ENCODE assay signal across 25 cellular contexts in the genomic region with DNA sequence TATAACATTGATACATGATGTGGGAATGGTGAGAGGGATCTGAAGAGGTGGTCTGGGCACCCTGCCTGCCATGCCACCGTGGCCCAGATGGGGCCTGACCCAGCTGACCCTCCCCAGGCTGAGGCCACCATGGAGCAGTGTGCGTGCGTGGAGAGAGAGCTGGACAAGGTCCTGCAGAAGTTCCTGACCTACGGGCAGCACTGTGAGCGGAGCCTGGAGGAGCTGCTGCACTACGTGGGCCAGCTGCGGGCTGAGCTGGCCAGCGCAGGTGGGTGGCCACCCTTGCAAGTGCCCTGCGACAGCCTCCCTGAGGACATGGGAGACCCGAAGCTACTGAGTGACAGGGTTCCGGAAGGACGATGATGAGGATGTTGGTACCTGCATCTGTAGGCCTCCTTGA. TPM values are rescaled to one million over a fixed set of nuclear protein-coding genes. Genes with fewer than 3 reads are reported as not detected.
"Had no signal": no experiment of that assay in that cellular context is flagged by ENCODE, and none has a peak within 500 bp of the region (broad histone marks: within the 10 kb centered on the region; RNA-seq: fewer than 3 reads in every experiment).

No MANE protein-coding gene starts in this region.

- H3K4me3 Mint-ChIP-seq: activated CD4-positive, alpha-beta memory T cell treated with anti-CD3 and anti-CD28 coated beads, Interleukin-2, amount 10 ng/mL, durations not matched to agents 7 days and 5 days; activated CD4-positive, alpha-beta T cell treated with anti-CD3 and anti-CD28 coated beads, Interleukin-2, amount 10 ng/mL, durations not matched to agents 7 days and 5 days; activated naive CD4-positive, alpha-beta T cell treated with anti-CD3 and anti-CD28 coated beads, Interleukin-2, amount 50 U/mL, for 24 hours; central memory CD8-positive, alpha-beta T cell; T-helper 1 cell treated with Interleukin-12 subunit alpha and Interleukin-12 subunit beta and Interleukin-4 antibody, amounts not matched to agents 30 μg/mL and 1 μg/mL, for 36 hours had no signal

- H3K27ac ChIP-seq: breast epithelium had no signal

- FAIRE-seq: RCC 7860, TTC549 had no signal

- H3K27me3 Mint-ChIP-seq: activated CD4-positive, alpha-beta memory T cell treated with anti-CD3 and anti-CD28 coated beads, Interleukin-2, amount 10 ng/mL, durations not matched to agents 7 days and 5 days; activated CD4-positive, alpha-beta T cell treated with anti-CD3 and anti-CD28 coated beads, Interleukin-2, amount 10 ng/mL, durations not matched to agents 7 days and 5 days; activated naive CD4-positive, alpha-beta T cell treated with anti-CD3 and anti-CD28 coated beads, Interleukin-2, amount 50 U/mL, for 24 hours; central memory CD8-positive, alpha-beta T cell had no signal

- H3K27ac Mint-ChIP-seq: activated CD4-positive, alpha-beta memory T cell treated with anti-CD3 and anti-CD28 coated beads, Interleukin-2, amount 10 ng/mL, durations not matched to agents 7 days and 5 days; activated naive CD4-positive, alpha-beta T cell treated with anti-CD3 and anti-CD28 coated beads, Interleukin-2, amount 50 U/mL, for 24 hours; T-helper 1 cell treated with Interleukin-12 subunit alpha and Interleukin-12 subunit beta and Interleukin-4 antibody, amounts not matched to agents 30 μg/mL and 1 μg/mL, for 36 hours had no signal

- H3K4me1 ChIP-seq: breast epithelium had no signal

- H3K4me3 ChIP-seq: breast epithelium had no signal

- DNase-seq: activated CD4-positive, alpha-beta memory T cell treated with anti-CD3 and anti-CD28 coated beads, Interleukin-2, amount 10 ng/mL, durations not matched to agents 7 days and 5 days; activated CD4-positive, alpha-beta T cell treated with anti-CD3 and anti-CD28 coated beads, Interleukin-2, amount 10 ng/mL, durations not matched to agents 7 days and 5 days; activated CD4-positive, CD25-positive, alpha-beta regulatory T cell; activated naive CD4-positive, alpha-beta T cell; activated T-cell treated with anti-CD3 and anti-CD28 coated beads for 4 hours; aorta; Karpas-422; MM.1S; NCI-H1105; NCI-H1436; NCI-H1694 treated with DMSO at 0.1 percent for 48 hours; NCI-H2029 treated with DMSO at 0.1 percent for 48 hours; NCI-H510A treated with DMSO at 0.1 percent for 48 hours; NCI-H69; PC-3; SHP77 treated with DMSO at 0.1 percent for 48 hours; T-helper 9 cell had no signal

- H3K9me3 Mint-ChIP-seq: activated CD4-positive, alpha-beta memory T cell treated with anti-CD3 and anti-CD28 coated beads, Interleukin-2, amount 10 ng/mL, durations not matched to agents 7 days and 5 days; activated CD4-positive, alpha-beta T cell treated with anti-CD3 and anti-CD28 coated beads, Interleukin-2, amount 10 ng/mL, durations not matched to agents 7 days and 5 days; activated naive CD4-positive, alpha-beta T cell treated with anti-CD3 and anti-CD28 coated beads, Interleukin-2, amount 50 U/mL, for 24 hours; central memory CD8-positive, alpha-beta T cell; T-helper 1 cell treated with Interleukin-12 subunit alpha and Interleukin-12 subunit beta and Interleukin-4 antibody, amounts not matched to agents 30 μg/mL and 1 μg/mL, for 36 hours had no signal

- H3K9me3 ChIP-seq: breast epithelium had no signal

- H3K36me3 ChIP-seq: breast epithelium had no signal

- H3K27me3 ChIP-seq: breast epithelium had no signal

- ATAC-seq: PC-3 had no signal

RNA-seq across cellular contexts. Expression of a gene that starts 49.2 kb away (rescaled TPM):
- total RNA-seq: activated CD4-positive, alpha-beta memory T cell treated with anti-CD3 and anti-CD28 coated beads, Interleukin-2, amount 10 ng/mL, durations not matched to agents 7 days and 5 days; activated CD4-positive, alpha-beta T cell treated with anti-CD3 and anti-CD28 coated beads, Interleukin-2, amount 10 ng/mL, durations not matched to agents 7 days and 5 days; activated CD8-positive, alpha-beta memory T cell treated with anti-CD3 and anti-CD28 coated beads for 36 hours; aorta; breast epithelium; PC-3; SK-MEL-5 had no signal
- polyA plus RNA-seq: aorta had no signal
